In genomic region chr5:43773032-43773830, GRCh38 we compare ENCODE assay signal across 11 cellular contexts.
A peak's percentile ranks its signal among the peaks of the same experiment; 100 is the strongest.
DNase-seq lines count a peak whose midpoint lies in the region; ATAC-seq and TF ChIP-seq lines count a peak whose summit lies in the region.
"Had no signal": no experiment of that assay in that cellular context is flagged by ENCODE, and none has a peak within 500 bp of the region (broad histone marks: within the 10 kb centered on the region; RNA-seq: fewer than 3 reads in every experiment).

No MANE protein-coding gene starts in this region.

- DNase-seq in A673 (ENCODE audit: low spot score) (peak; percentile 87), GM23338 (ENCODE audit: low spot score) (peak; percentile 49), RWPE2 (ENCODE audit: low spot score) (no peak), foreskin fibroblast (peak; percentile 28 to 69), SK-N-DZ (ENCODE audit: low spot score) (no peak), 8988T (no peak)
- DNase-seq in naive thymus-derived CD8-positive, alpha-beta T cell = no peak
- DNase-seq: DMS79; stimulated activated CD4-positive, alpha-beta T cell treated with anti-CD3 and anti-CD28 coated beads, Interleukin-12 subunit alpha, Interleukin-12 subunit beta, amount 100 ng/mL, for 4 hours; T-helper 2 cell had no signal

- no peaks in the 10 kb centered on the region for H3K79me2 ChIP-seq in GM23338 (replicated peaks; ENCODE audit: insufficient read depth)

- H3K9me2 ChIP-seq in GM23338 (ENCODE audit: insufficient read depth) = peaks cover 7% of the 10 kb centered on the region; the same call in 1 of the 2 replicates

- peak overlapping the region; percentile 97 for H3K27ac ChIP-seq in A673 (ENCODE audit: low read depth, low read length, poor library complexity, severe bottlenecking)
- H3K27ac ChIP-seq in GM23338 (ENCODE audit: low read depth) = peak overlapping the region; percentile 71
- peak overlapping the region; percentile 98 for H3K27ac ChIP-seq in RWPE2 (ENCODE audit: poor library complexity, severe bottlenecking)

- no peaks in the 10 kb centered on the region for H3K27me3 Mint-ChIP-seq in GM23338 (ENCODE audit: insufficient read depth, low read depth, poor library complexity)
- peaks cover under 1 to 5% (median 1%) of the 10 kb centered on the region in 5 donors for H3K27me3 Mint-ChIP-seq in naive thymus-derived CD8-positive, alpha-beta T cell

- no peak overlapping the region for H3K4me3 Mint-ChIP-seq in GM23338
- H3K4me3 Mint-ChIP-seq in naive thymus-derived CD8-positive, alpha-beta T cell = no peak overlapping the region

- peak overlapping the region; percentile 91 for H3K27ac Mint-ChIP-seq in GM23338
- no peak overlapping the region for H3K27ac Mint-ChIP-seq in naive thymus-derived CD8-positive, alpha-beta T cell

- no peaks in the 10 kb centered on the region for H3K36me3 ChIP-seq in A673 (ENCODE audit: insufficient read depth, low read length, poor library complexity, severe bottlenecking)
- no peaks in the 10 kb centered on the region for H3K36me3 ChIP-seq in GM23338 (ENCODE audit: insufficient read depth)
- no peaks in the 10 kb centered on the region for H3K36me3 ChIP-seq in RWPE2 (ENCODE audit: low read depth)

- H3K27me3 ChIP-seq in A673 (replicated peaks; ENCODE audit: insufficient read depth, low read depth, low read length, poor library complexity) (no peaks in the 10 kb centered on the region), GM23338 (ENCODE audit: insufficient read depth) (no peaks in the 10 kb centered on the region), RWPE2 (ENCODE audit: insufficient read depth, poor library complexity, severe bottlenecking) (no peaks in the 10 kb centered on the region)

- H2AFZ ChIP-seq in GM23338 = no peak overlapping the region

- no peaks in the 10 kb centered on the region for H4K20me1 ChIP-seq in GM23338 (replicated peaks; ENCODE audit: insufficient read depth)

- CTCF ChIA-PET in A673 (lab: Charles Lee) = no interaction called here

- H3K4me3 ChIP-seq in A673 (ENCODE audit: low read depth, low read length, poor library complexity, severe bottlenecking) (peak overlapping the region; percentile 8), GM23338 (no peak overlapping the region), RWPE2 (ENCODE audit: severe bottlenecking) (no peak overlapping the region), foreskin fibroblast (ENCODE audit: low read depth in 1 of 2, low read length in 2 of 2) (no peak overlapping the region)

- H3K4me1 ChIP-seq in A673 (ENCODE audit: insufficient read depth, low read length, poor library complexity, severe bottlenecking) (peaks cover 50% of the 10 kb centered on the region), GM23338 (ENCODE audit: insufficient read depth) (peaks cover 16% of the 10 kb centered on the region), RWPE2 (ENCODE audit: insufficient read depth, poor library complexity, severe bottlenecking) (peaks cover 33% of the 10 kb centered on the region)

- intact Hi-C loops in A673 (cut with micrococcal nuclease; ENCODE audit: unreplicated experiment) = loop anchor here (10.0 kb wide), 1 partner anchor 1612 kb away; no protein-coding TSS in a partner anchor

- H3K4me1 Mint-ChIP-seq in GM23338 = peaks cover 20% of the 10 kb centered on the region; the same call in 2 of the 3 replicates
- peaks cover 0 to 4% (median 0%) of the 10 kb centered on the region in 4 donors for H3K4me1 Mint-ChIP-seq in naive thymus-derived CD8-positive, alpha-beta T cell

- H3K36me3 Mint-ChIP-seq in GM23338 (ENCODE audit: low read depth) = no peaks in the 10 kb centered on the region
- H3K36me3 Mint-ChIP-seq in naive thymus-derived CD8-positive, alpha-beta T cell = no peaks in the 10 kb centered on the region

- POLR2A ChIA-PET in A673 (lab: Charles Lee; ENCODE audit: low non-redundant PET) = interaction anchor here (0.6 to 0.7 kb wide), 2 partner anchors 13 to 705 kb away, joined by 3 to 5 read pairs; no protein-coding TSS in a partner anchor
- POLR2A ChIA-PET in naive thymus-derived CD8-positive, alpha-beta T cell (lab: Charles Lee) = no interaction called here

- H3F3A ChIP-seq in GM23338 (replicated peaks; ENCODE audit: low read depth) = no peaks in the 10 kb centered on the region

- BruUV-seq in A673 (replicated peaks; lab: Mats Ljungman, UMichigan) = TSS peak; percentile 64

- H3K9me3 Mint-ChIP-seq in GM23338 = no peaks in the 10 kb centered on the region
- H3K9me3 Mint-ChIP-seq in naive thymus-derived CD8-positive, alpha-beta T cell = peaks cover 0 to 4% (median 0%) of the 10 kb centered on the region in 9 donors

- H3K4me2 ChIP-seq in GM23338 = peak overlapping the region; percentile 10; the same call in 1 of the 2 replicates

- ATAC-seq in GM23338 (no peak; the same call in 2 of the 3 replicates), RWPE2 (ENCODE audit: low read depth) (peak; percentile 75), HG03354 (IDR thresholded peaks at IDR 0.05; ENCODE audit: poor library complexity, severe bottlenecking, unreplicated experiment) (no peak)
- no peak for ATAC-seq in naive thymus-derived CD8-positive, alpha-beta T cell

- H3K9me3 ChIP-seq in A673 (ENCODE audit: low read depth, low read length, poor library complexity, severe bottlenecking) (peaks cover 11% of the 10 kb centered on the region), RWPE2 (ENCODE audit: severe bottlenecking) (no peaks in the 10 kb centered on the region)

- TF ChIP-seq CTCF in A673 (conservative IDR thresholded peaks at IDR 0.05; ENCODE audit: low read depth, low read length) (no peak), GM23338 (conservative IDR thresholded peaks at IDR 0.05; ENCODE audit: low read depth in 2 of 2) (no peak), RWPE2 (IDR thresholded peaks at IDR 0.05; ENCODE audit: poor library complexity, severe bottlenecking) (no peak), foreskin fibroblast (IDR thresholded peaks at IDR 0.05; ENCODE audit: low read depth, low read length) (no peak)

TF ChIP-seq in GM23338, 12 proteins besides CTCF, POLR2A, EP300 and RAD21 (continues in another document):
- TF ChIP-seq JUNB (IDR thresholded peaks at IDR 0.05; ENCODE audit: unreplicated experiment) (no peak), ZNF331 (CRISPR knock-in tag; IDR thresholded peaks at IDR 0.05; ENCODE audit: low read depth) (no peak)
- TF ChIP-seq, protein P1, sequence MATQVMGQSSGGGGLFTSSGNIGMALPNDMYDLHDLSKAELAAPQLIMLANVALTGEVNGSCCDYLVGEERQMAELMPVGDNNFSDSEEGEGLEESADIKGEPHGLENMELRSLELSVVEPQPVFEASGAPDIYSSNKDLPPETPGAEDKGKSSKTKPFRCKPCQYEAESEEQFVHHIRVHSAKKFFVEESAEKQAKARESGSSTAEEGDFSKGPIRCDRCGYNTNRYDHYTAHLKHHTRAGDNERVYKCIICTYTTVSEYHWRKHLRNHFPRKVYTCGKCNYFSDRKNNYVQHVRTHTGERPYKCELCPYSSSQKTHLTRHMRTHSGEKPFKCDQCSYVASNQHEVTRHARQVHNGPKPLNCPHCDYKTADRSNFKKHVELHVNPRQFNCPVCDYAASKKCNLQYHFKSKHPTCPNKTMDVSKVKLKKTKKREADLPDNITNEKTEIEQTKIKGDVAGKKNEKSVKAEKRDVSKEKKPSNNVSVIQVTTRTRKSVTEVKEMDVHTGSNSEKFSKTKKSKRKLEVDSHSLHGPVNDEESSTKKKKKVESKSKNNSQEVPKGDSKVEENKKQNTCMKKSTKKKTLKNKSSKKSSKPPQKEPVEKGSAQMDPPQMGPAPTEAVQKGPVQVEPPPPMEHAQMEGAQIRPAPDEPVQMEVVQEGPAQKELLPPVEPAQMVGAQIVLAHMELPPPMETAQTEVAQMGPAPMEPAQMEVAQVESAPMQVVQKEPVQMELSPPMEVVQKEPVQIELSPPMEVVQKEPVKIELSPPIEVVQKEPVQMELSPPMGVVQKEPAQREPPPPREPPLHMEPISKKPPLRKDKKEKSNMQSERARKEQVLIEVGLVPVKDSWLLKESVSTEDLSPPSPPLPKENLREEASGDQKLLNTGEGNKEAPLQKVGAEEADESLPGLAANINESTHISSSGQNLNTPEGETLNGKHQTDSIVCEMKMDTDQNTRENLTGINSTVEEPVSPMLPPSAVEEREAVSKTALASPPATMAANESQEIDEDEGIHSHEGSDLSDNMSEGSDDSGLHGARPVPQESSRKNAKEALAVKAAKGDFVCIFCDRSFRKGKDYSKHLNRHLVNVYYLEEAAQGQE (IDR thresholded peaks at IDR 0.05; ENCODE audit: unreplicated experiment) = no peak

Comparison
In these comparisons a context has a peak if more than half of its experiments do, and no peak if none do; other contexts are left out.
1. DNase-seq: peak in A673 (single experiment), GM23338 (single experiment) and foreskin fibroblast (2 of 2); none in RWPE2 (single experiment), SK-N-DZ (single experiment), 8988T (single experiment) and naive thymus-derived CD8-positive, alpha-beta T cell (0 of 10).
2. Peak in every context shown above with its lines, with median percentiles within 50 percentile points of each other: H3K27ac ChIP-seq.